8 cellular contexts compared by ENCODE assay signal in genomic region chr6:159107451-159108260, GRCh38.
DNase-seq lines count a peak whose midpoint lies in the region; ATAC-seq and TF ChIP-seq lines count a peak whose summit lies in the region.

No MANE protein-coding gene starts in this region.

- H3K4me1 ChIP-seq in esophagus muscularis mucosa: peaks cover 11 to 21% (median 18%) of the 10 kb centered on the region in 4 donors

- TF ChIP-seq EP300 in esophagus muscularis mucosa (IDR thresholded peaks at IDR 0.05): no peak

- 69% methylated on average over 19 of the region's 19 CpGs for WGBS in esophagus muscularis mucosa

- TF ChIP-seq CTCF in natural killer cell (IDR thresholded peaks at IDR 0.05): no peak
- TF ChIP-seq CTCF in omental fat pad (IDR thresholded peaks at IDR 0.05): no peak
- no peak for TF ChIP-seq CTCF in Calu3 (IDR thresholded peaks at IDR 0.05; ENCODE audit: unreplicated experiment)
- no peak for TF ChIP-seq CTCF in esophagus muscularis mucosa (IDR thresholded peaks at IDR 0.05)

- peak overlapping the region in 1 of 4 donors; percentile 7 for H3K4me3 ChIP-seq in esophagus muscularis mucosa

- ATAC-seq in natural killer cell (peak; percentile 65 to 73 (median 66)), omental fat pad (ENCODE audit: low FRiP score) (no peak)

- H3K4me3 Mint-ChIP-seq in natural killer cell: peak overlapping the region; percentile 82
- H3K4me3 Mint-ChIP-seq in Calu3 (ENCODE audit: low read depth, unreplicated experiment): no peak overlapping the region

- H3K36me3 Mint-ChIP-seq in natural killer cell: no peaks in the 10 kb centered on the region
- H3K36me3 Mint-ChIP-seq in Calu3 (ENCODE audit: insufficient read depth, unreplicated experiment): peaks cover 5% of the 10 kb centered on the region

- no peak overlapping the region for H3K27ac ChIP-seq in esophagus muscularis mucosa (replicated peaks in 1 of 4)

- intact Hi-C loops in natural killer cell (cut with micrococcal nuclease) (loop anchor here (1.0 to 5.0 kb wide), 5 partner anchors 68 to 455 kb away; partner anchors contain the start of gene RSPH3), Calu3 (cut with micrococcal nuclease; ENCODE audit: unreplicated experiment) (loop anchor here (10.0 kb wide), 1 partner anchor 403 kb away; no protein-coding TSS in a partner anchor), esophagus muscularis mucosa (cut with DNase I) (no loop called here)

- no TSS peak for BruUV-seq in Calu3 (replicated peaks; lab: Mats Ljungman, UMichigan)

- H3K27ac Mint-ChIP-seq in natural killer cell (peak overlapping the region; percentile 95 to 100), Calu3 (ENCODE audit: unreplicated experiment) (no peak overlapping the region)

- CTCF ChIA-PET in Calu3 (lab: Charles Lee): interaction anchor here (0.6 to 2.0 kb wide), 7 partner anchors 9 to 504 kb away, joined by 3 to 6 read pairs (median 4); no protein-coding TSS in a partner anchor

- H3K9me3 ChIP-seq in esophagus muscularis mucosa: no peaks in the 10 kb centered on the region

- peaks cover 60 to 66% of the 10 kb centered on the region in 2 donors for H3K4me1 Mint-ChIP-seq in natural killer cell
- H3K4me1 Mint-ChIP-seq in Calu3 (ENCODE audit: low read depth, unreplicated experiment): peaks cover 40% of the 10 kb centered on the region

- TF ChIP-seq POLR2A in esophagus muscularis mucosa (IDR thresholded peaks at IDR 0.05; ENCODE audit: low read depth): no peak

- no peaks in the 10 kb centered on the region for H3K36me3 ChIP-seq in esophagus muscularis mucosa

- H3K9me3 Mint-ChIP-seq in natural killer cell (no peaks in the 10 kb centered on the region), Calu3 (ENCODE audit: low read depth, unreplicated experiment) (no peaks in the 10 kb centered on the region)

- H3K27me3 ChIP-seq in esophagus muscularis mucosa: peaks cover 0 to 12% (median 0%) of the 10 kb centered on the region in 4 donors

- DNase-seq in DMS79 (lab: John Stamatoyannopoulos, UW) (peak; percentile 59), NCI-H1105 (lab: John Stamatoyannopoulos, UW) (peak; percentile 59), natural killer cell (peak; percentile 66), omental fat pad (ENCODE audit: low spot score) (no peak), Calu3 (no peak), AML-193 (lab: John Stamatoyannopoulos, UW) (no peak), esophagus muscularis mucosa (ENCODE audit: extremely low spot score) (no peak)
- peak; percentile 56 for DNase-seq in activated effector memory CD4-positive, alpha-beta T cell treated with Interleukin-2 at 50 U/mL for 16 hours

- H3K27me3 Mint-ChIP-seq in natural killer cell (ENCODE audit: low read depth in 2 of 2) (no peaks in the 10 kb centered on the region), Calu3 (ENCODE audit: unreplicated experiment) (peaks cover 9% of the 10 kb centered on the region)

Comparison
In these comparisons a context has a peak if more than half of its experiments do, and no peak if none do; other contexts are left out.
1. DNase-seq: peak in DMS79 (single experiment), NCI-H1105 (single experiment), activated effector memory CD4-positive, alpha-beta T cell treated with Interleukin-2 at 50 U/mL for 16 hours (single experiment) and natural killer cell (single experiment); none in omental fat pad (single experiment), Calu3 (single experiment), AML-193 (0 of 2) and esophagus muscularis mucosa (single experiment).